Comparison of ENCODE assay signal across 1 cellular context in the genomic region with DNA sequence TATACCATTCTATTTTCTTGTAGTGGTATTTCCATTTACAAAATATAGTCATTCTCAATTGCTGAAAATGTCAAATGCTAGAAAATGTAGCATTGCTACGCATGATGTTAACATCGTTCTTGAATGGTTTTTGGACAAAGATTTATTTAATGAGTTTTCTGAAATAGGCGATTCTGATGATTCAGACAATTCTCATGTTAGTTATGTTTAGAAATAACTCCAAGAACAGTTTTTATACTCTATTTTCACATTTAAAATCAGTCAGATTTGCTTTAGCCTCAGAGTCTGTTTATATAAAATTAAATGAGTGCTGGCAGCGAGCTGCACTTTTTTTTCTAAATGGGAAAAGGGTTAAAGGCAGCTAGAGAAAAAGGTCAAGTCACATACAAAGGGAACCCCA.
TF ChIP-seq lines count a peak whose summit lies in the region.

No MANE protein-coding gene starts in this region.

TF ChIP-seq in IMR-90, 13 proteins besides CTCF, POLR2A, EP300 and RAD21:
- no peak for TF ChIP-seq RFX5 (IDR thresholded peaks at IDR 0.05; ENCODE audit: low read depth, low read length)
- TF ChIP-seq RCOR1 (IDR thresholded peaks at IDR 0.05; ENCODE audit: insufficient replicate concordance, low read length), result no peak
- no peak for TF ChIP-seq MAZ (IDR thresholded peaks at IDR 0.05; ENCODE audit: borderline replicate concordance, low read depth, low read length)
- no peak for TF ChIP-seq FOS (IDR thresholded peaks at IDR 0.05; ENCODE audit: low read depth, low read length)
- no peak for TF ChIP-seq CHD1 (IDR thresholded peaks at IDR 0.05; ENCODE audit: low read depth, low read length)
- no peak for TF ChIP-seq MAFK (IDR thresholded peaks at IDR 0.05; ENCODE audit: low read depth, low read length)
- TF ChIP-seq, protein P1, sequence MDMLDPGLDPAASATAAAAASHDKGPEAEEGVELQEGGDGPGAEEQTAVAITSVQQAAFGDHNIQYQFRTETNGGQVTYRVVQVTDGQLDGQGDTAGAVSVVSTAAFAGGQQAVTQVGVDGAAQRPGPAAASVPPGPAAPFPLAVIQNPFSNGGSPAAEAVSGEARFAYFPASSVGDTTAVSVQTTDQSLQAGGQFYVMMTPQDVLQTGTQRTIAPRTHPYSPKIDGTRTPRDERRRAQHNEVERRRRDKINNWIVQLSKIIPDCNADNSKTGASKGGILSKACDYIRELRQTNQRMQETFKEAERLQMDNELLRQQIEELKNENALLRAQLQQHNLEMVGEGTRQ (IDR thresholded peaks at IDR 0.05; ENCODE audit: low read depth, low read length), result no peak
- no peak for TF ChIP-seq SMC3 (IDR thresholded peaks at IDR 0.05; ENCODE audit: low read depth, low read length)
- TF ChIP-seq NFE2L2 (IDR thresholded peaks at IDR 0.05; ENCODE audit: low read depth, low read length), result no peak
- TF ChIP-seq, protein P2, sequence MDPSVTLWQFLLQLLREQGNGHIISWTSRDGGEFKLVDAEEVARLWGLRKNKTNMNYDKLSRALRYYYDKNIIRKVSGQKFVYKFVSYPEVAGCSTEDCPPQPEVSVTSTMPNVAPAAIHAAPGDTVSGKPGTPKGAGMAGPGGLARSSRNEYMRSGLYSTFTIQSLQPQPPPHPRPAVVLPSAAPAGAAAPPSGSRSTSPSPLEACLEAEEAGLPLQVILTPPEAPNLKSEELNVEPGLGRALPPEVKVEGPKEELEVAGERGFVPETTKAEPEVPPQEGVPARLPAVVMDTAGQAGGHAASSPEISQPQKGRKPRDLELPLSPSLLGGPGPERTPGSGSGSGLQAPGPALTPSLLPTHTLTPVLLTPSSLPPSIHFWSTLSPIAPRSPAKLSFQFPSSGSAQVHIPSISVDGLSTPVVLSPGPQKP (IDR thresholded peaks at IDR 0.05; ENCODE audit: borderline replicate concordance, low read depth, low read length), result no peak
- TF ChIP-seq BHLHE40 (IDR thresholded peaks at IDR 0.05; ENCODE audit: low read depth, low read length), result no peak
- no peak for TF ChIP-seq MXI1 (IDR thresholded peaks at IDR 0.05; ENCODE audit: borderline replicate concordance, low read depth, low read length)
- no peak for TF ChIP-seq CEBPB (IDR thresholded peaks at IDR 0.05; ENCODE audit: low read depth, low read length)
